8 cellular contexts compared by ENCODE assay signal in the genomic region with DNA sequence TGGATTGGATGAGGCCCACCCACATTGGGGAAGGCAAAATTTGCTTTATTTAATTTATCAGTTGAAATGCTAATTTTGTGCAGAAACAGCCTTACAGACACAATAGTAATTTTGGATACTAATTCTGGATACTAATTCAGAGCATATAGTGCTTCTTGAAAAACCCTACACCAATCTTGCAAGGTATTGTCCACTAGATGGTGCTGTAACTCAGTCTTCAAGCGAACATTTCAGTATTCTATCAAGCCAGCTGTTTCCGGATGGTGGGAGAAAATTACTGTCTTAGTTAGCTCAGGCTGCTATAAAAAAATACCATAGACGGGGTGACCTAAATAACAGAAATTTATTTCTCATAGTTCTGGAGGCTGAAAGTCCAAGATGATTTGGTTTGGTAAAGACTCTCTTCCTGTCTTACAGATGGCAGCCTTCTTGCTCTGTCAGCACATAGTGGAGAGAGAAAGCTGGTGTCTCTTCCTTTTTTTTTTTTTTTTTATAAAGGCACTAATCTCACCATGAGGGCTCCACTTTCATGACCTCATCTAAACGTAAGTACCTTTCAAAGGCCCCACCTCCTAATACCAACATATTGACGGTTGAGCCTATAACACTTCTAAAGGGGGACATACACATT.
DNase-seq lines count a peak whose midpoint lies in the region; ATAC-seq and FAIRE-seq lines count a peak whose summit lies in the region.

No MANE protein-coding gene starts in this region.

- DNase-seq in DMS 273 (lab: John Stamatoyannopoulos, UW; ENCODE audit: unreplicated experiment) (peak; percentile 58), RKO (ENCODE audit: low spot score) (peak; percentile 55), glomerular visceral epithelial cell (ENCODE audit: extremely low spot score) (peak; percentile 7), GM19239 (ENCODE audit: insufficient read length, low spot score) (no peak), nucleus accumbens (lab: John Stamatoyannopoulos, UW) (no peak)
- DNase-seq in activated effector memory CD4-positive, alpha-beta T cell treated with anti-CD3 and anti-CD28 coated beads, Interleukin-2, amount 50 U/mL, for 16 hours, result no peak

- FAIRE-seq in GM19239 (lab: Jason Lieb, UNC), result no peak

- ATAC-seq in HG03565 (IDR thresholded peaks at IDR 0.05; ENCODE audit: unreplicated experiment) (peak; percentile 51), GM19463 (IDR thresholded peaks at IDR 0.05; ENCODE audit: unreplicated experiment) (no peak)

Comparison
In these comparisons a context has a peak if more than half of its experiments do, and no peak if none do; other contexts are left out.
1. DNase-seq: peak in DMS 273 (single experiment), RKO (single experiment) and glomerular visceral epithelial cell (single experiment); none in GM19239 (single experiment), nucleus accumbens (0 of 56) and activated effector memory CD4-positive, alpha-beta T cell treated with anti-CD3 and anti-CD28 coated beads, Interleukin-2, amount 50 U/mL, for 16 hours (single experiment).